In genomic region chr22:23219787-23220484, GRCh38 we compare ENCODE assay signal across 8 cellular contexts. TPM values are rescaled to one million over a fixed set of nuclear protein-coding genes. Genes with fewer than 3 reads are reported as not detected.
DNase-seq lines count a peak whose midpoint lies in the region; ATAC-seq, FAIRE-seq and TF ChIP-seq lines count a peak whose summit lies in the region.

No MANE protein-coding gene starts in this region.

- H3K9ac ChIP-seq in astrocyte (ENCODE audit: low read length): no peak overlapping the region

- no peak for FAIRE-seq in astrocyte (lab: Jason Lieb, UNC)

- no peak overlapping the region for H3K27ac Mint-ChIP-seq in astrocyte (ENCODE audit: unreplicated experiment)

- no peaks in the 10 kb centered on the region for H3K9me3 Mint-ChIP-seq in astrocyte (ENCODE audit: unreplicated experiment)

- no peak for TF ChIP-seq POLR2A in prostate gland (IDR thresholded peaks at IDR 0.05)

- H3K4me2 ChIP-seq in astrocyte (ENCODE audit: low read length): peak overlapping the region; percentile 59

- peaks cover 15% of the 10 kb centered on the region for H3K9me3 ChIP-seq in RWPE2 (ENCODE audit: severe bottlenecking)
- H3K9me3 ChIP-seq in astrocyte (ENCODE audit: insufficient read depth, low read depth, low read length): no peaks in the 10 kb centered on the region
- H3K9me3 ChIP-seq in prostate gland: no peaks in the 10 kb centered on the region

- no peaks in the 10 kb centered on the region for H3K27me3 Mint-ChIP-seq in astrocyte (ENCODE audit: low read depth, unreplicated experiment)

- peaks cover 99% of the 10 kb centered on the region for H4K20me1 ChIP-seq in astrocyte (ENCODE audit: insufficient read depth, low read length)

- H3K27ac ChIP-seq in RWPE2 (ENCODE audit: poor library complexity, severe bottlenecking): peak overlapping the region; percentile 99
- no peak overlapping the region for H3K27ac ChIP-seq in astrocyte (ENCODE audit: low read depth, low read length)
- no peak overlapping the region for H3K27ac ChIP-seq in prostate gland

- H3K36me3 Mint-ChIP-seq in astrocyte (ENCODE audit: low read depth, unreplicated experiment): peaks cover 2% of the 10 kb centered on the region

- H3K4me1 ChIP-seq in RWPE2 (ENCODE audit: insufficient read depth, poor library complexity, severe bottlenecking) (peaks cover 81% of the 10 kb centered on the region), astrocyte (ENCODE audit: insufficient read depth, low read length) (peaks cover 43% of the 10 kb centered on the region), prostate gland (replicated peaks) (no peaks in the 10 kb centered on the region)

- no peak overlapping the region for H2AFZ ChIP-seq in astrocyte (ENCODE audit: low read depth, low read length)

- peaks cover 95% of the 10 kb centered on the region for H3K79me2 ChIP-seq in astrocyte (ENCODE audit: insufficient read depth, low read length)

- intact Hi-C loops in prostate gland (cut with DNase I): no loop called here

- 77% methylated on average over 12 of the region's 12 CpGs for WGBS in prostate gland

- DNase-seq in NCI-H146 (lab: John Stamatoyannopoulos, UW) (peak; percentile 22), NCI-H146 treated with DMSO at 0.1 percent for 48 hours (lab: John Stamatoyannopoulos, UW; ENCODE audit: unreplicated experiment) (no peak), RWPE2 (ENCODE audit: low spot score) (peak; percentile 49), astrocyte (ENCODE audit: low read depth) (peak; percentile 71), myocyte (ENCODE audit: low read depth) (peak; percentile 95), prostate gland (ENCODE audit: low spot score) (no peak), NCI-H774 (lab: John Stamatoyannopoulos, UW) (no peak)

- peaks cover 46% of the 10 kb centered on the region for H3K4me1 Mint-ChIP-seq in astrocyte (ENCODE audit: low read depth, unreplicated experiment)

- H3K27me3 ChIP-seq in RWPE2 (ENCODE audit: insufficient read depth, poor library complexity, severe bottlenecking) (no peaks in the 10 kb centered on the region), astrocyte (ENCODE audit: insufficient read depth, low read length) (no peaks in the 10 kb centered on the region), prostate gland (replicated peaks; ENCODE audit: insufficient read depth) (no peaks in the 10 kb centered on the region)

- no peak for TF ChIP-seq CTCF in RWPE2 (IDR thresholded peaks at IDR 0.05; ENCODE audit: poor library complexity, severe bottlenecking)
- no peak for TF ChIP-seq CTCF in astrocyte (IDR thresholded peaks at IDR 0.05; ENCODE audit: insufficient read depth, low read depth, low read length)
- TF ChIP-seq CTCF in prostate gland (IDR thresholded peaks at IDR 0.05): no peak

- H3K36me3 ChIP-seq in RWPE2 (ENCODE audit: low read depth) (no peaks in the 10 kb centered on the region), astrocyte (ENCODE audit: insufficient read depth, low read length) (no peaks in the 10 kb centered on the region), prostate gland (no peaks in the 10 kb centered on the region)

- H3K4me3 ChIP-seq in RWPE2 (ENCODE audit: severe bottlenecking) (peak overlapping the region; percentile 3), astrocyte (ENCODE audit: insufficient read depth, low read depth, low read length) (no peak overlapping the region), prostate gland (no peak overlapping the region)

- H3K4me3 Mint-ChIP-seq in astrocyte (ENCODE audit: unreplicated experiment): no peak overlapping the region

- ATAC-seq in HG03095 (IDR thresholded peaks at IDR 0.05; ENCODE audit: unreplicated experiment) (peak; percentile 67), RWPE2 (ENCODE audit: low read depth) (peak; percentile 43)

RNA-seq across cellular contexts. Expression of gene BCR, which starts 39.6 kb away (rescaled TPM):
- 41.2 and 48.9 TPM in 2 replicates for total RNA-seq in astrocyte
- total RNA-seq in myocyte: 18.1 and 42.0 TPM in 2 replicates
- 63.9 TPM for polyA plus RNA-seq in myocyte (2012)
- 10 to 100 TPM; 32.7 to 88.8 TPM for total RNA-seq in prostate gland

Comparison
In these comparisons a context has a peak if more than half of its experiments do, and no peak if none do; other contexts are left out.
1. DNase-seq: peak in NCI-H146 (single experiment), RWPE2 (single experiment), astrocyte (single experiment) and myocyte (single experiment); none in NCI-H146 treated with DMSO at 0.1 percent for 48 hours (single experiment), prostate gland (single experiment) and NCI-H774 (single experiment).